In the genomic region with DNA sequence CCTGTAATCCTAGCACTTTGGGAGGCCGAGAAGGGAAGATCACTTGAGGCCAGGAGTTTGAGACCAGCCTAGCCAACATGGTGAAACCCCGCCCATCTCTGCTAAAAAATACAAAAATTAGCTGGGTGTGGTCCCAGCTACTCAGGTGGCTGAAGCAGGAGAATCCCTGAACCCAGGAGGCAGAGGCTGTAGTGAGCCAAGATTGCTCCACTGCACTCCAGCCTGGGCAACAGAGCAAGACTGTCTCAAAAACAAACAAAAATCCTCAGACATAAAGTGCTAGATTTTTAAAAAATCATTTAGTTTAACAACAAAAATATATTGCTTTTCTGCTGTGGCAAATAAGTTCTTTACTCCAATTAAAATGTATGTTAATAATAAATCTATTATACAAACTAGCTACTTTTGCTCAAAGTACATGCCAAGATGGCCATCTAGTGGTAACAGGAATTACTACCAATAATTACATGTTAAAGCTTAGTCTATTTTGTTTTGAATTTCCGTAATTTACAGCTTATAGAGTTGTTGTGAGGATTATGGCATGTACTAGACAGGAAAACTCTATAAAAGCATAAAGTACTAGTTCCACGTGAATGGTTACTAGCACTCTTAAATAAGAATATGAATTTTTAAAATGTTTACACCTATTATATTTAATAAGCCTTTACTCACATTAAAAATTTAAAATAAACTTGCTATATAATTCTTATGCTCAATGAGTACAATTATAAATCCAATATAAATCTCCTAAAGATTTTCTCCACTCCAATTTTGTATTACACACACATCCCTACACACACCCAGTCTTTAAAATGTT, we compare ENCODE assay signal across 8 cellular contexts. TPM values are rescaled to one million over a fixed set of nuclear protein-coding genes. Genes with fewer than 3 reads are reported as not detected.
A peak's percentile ranks its signal among the peaks of the same experiment; 100 is the strongest.
DNase-seq lines count a peak whose midpoint lies in the region; ATAC-seq, FAIRE-seq and TF ChIP-seq lines count a peak whose summit lies in the region.

No MANE protein-coding gene starts in this region.

- H4K20me1 ChIP-seq in K562 (replicated peaks; ENCODE audit: control insufficient read depth, insufficient read depth, low read length), result no peaks in the 10 kb centered on the region

- no peak for TF ChIP-seq EP300 in K562 (IDR thresholded peaks at IDR 0.05; ENCODE audit: low read length)

- CTCF ChIA-PET in K562 (lab: Yijun Ruan, JAX; ENCODE audit: low intra/inter-chr PET ratio), result interaction anchor here (0.6 to 2.3 kb wide), 5 partner anchors 73 to 1931 kb away, joined by 3 to 16 read pairs (median 4); a partner anchor contains a TSS

- TF ChIP-seq RAD21 in K562 (CRISPR knock-in tag; conservative IDR thresholded peaks at IDR 0.05 in 1 of 2, IDR thresholded peaks at IDR 0.05 in 1 of 2), result peak; percentile 91 to 92

- in situ Hi-C loops in K562 (cut with MboI), result loop anchor here (25.0 kb wide), 1 partner anchor 429 kb away; no protein-coding TSS in a partner anchor

- H3K27me3 ChIP-seq in K562 (ENCODE audit: control insufficient read depth in 2 of 2, insufficient read depth in 2 of 2, low read length in 2 of 2), result no peaks in the 10 kb centered on the region
- H3K27me3 ChIP-seq in left lung, result no peaks in the 10 kb centered on the region

- peaks cover 36% of the 10 kb centered on the region; the same call in 2 of the 3 replicates for H3K79me2 ChIP-seq in K562 (ENCODE audit: control insufficient read depth, insufficient read depth, low read length)

- TF ChIP-seq POLR2A in K562 (conservative IDR thresholded peaks at IDR 0.05), result no peak

- H3K9me3 ChIP-seq in K562 (replicated peaks; ENCODE audit: control insufficient read depth, insufficient read depth, low read depth, low read length) (no peaks in the 10 kb centered on the region), left lung (no peaks in the 10 kb centered on the region)

- ATAC-seq in GM18511 (IDR thresholded peaks at IDR 0.05; ENCODE audit: unreplicated experiment) (peak; percentile 56), K562 (peak; percentile 80), left lung (peak; percentile 65), GM21825 (IDR thresholded peaks at IDR 0.05; ENCODE audit: unreplicated experiment) (no peak)

- peak; percentile 58 to 71 for DNase-seq in AML-193 (lab: John Stamatoyannopoulos, UW)
- DNase-seq in NCI-H345 treated with DMSO at 0.1 percent for 48 hours (lab: John Stamatoyannopoulos, UW; ENCODE audit: unreplicated experiment), result peak; percentile 2
- peak in 3 of 4 experiments; percentile 16 to 59 (median 19) for DNase-seq in K562 (ENCODE audit: extremely low read depth in 1 of 4, low spot score in 3 of 4)
- DNase-seq in left lung, result no peak
- DNase-seq in activated CD4-positive, alpha-beta T cell treated with anti-CD3 and anti-CD28 coated beads for 4 hours, result no peak
- no peak for DNase-seq in cerebellar nuclear complex (lab: John Stamatoyannopoulos, UW)

- H3K27ac ChIP-seq in K562 (ENCODE audit: extremely low read depth, low read depth, low read length), result no peak overlapping the region
- H3K27ac ChIP-seq in left lung, result no peak overlapping the region

- no peak overlapping the region for H3K9ac ChIP-seq in K562 (ENCODE audit: insufficient read depth in 1 of 2, low read depth in 2 of 2, low read length in 2 of 2)

- H3K4me3 ChIP-seq in K562, result no peak overlapping the region
- no peak overlapping the region for H3K4me3 ChIP-seq in left lung

- no TSS peak for BruUV-seq in K562 (replicated peaks; lab: Mats Ljungman, UMichigan)

- FAIRE-seq in K562 (lab: Jason Lieb, UNC), result peak; percentile 51

- H3K36me3 ChIP-seq in K562 (ENCODE audit: control insufficient read depth, insufficient read depth, low read length), result no peaks in the 10 kb centered on the region
- H3K36me3 ChIP-seq in left lung, result no peaks in the 10 kb centered on the region

- TF ChIP-seq CTCF in K562 (IDR thresholded peaks at IDR 0.05 in 2 of 3, conservative IDR thresholded peaks at IDR 0.05 in 1 of 3; ENCODE audit: insufficient read depth in 2 of 3, low read depth in 1 of 3, low read length in 3 of 3) (peak; percentile 49 to 78 (median 59); a peak in 5 of 6 replicates), left lung (IDR thresholded peaks at IDR 0.05) (peak; percentile 58 to 68)

- no peak overlapping the region for H2AFZ ChIP-seq in K562 (ENCODE audit: low read depth, low read length)

- intact Hi-C loops in K562 (cut with micrococcal nuclease) (loop anchor here (1.0 to 10.0 kb wide), 4 partner anchors 55 to 589 kb away; a partner anchor contains a TSS), left lung (cut with DNase I) (no loop called here)

- no peak overlapping the region for H3K4me2 ChIP-seq in K562 (ENCODE audit: insufficient read depth, low read length)

- H3K4me1 ChIP-seq in K562 (replicated peaks in 1 of 2; ENCODE audit: control insufficient read depth in 2 of 2, insufficient read depth in 2 of 2, low read length in 2 of 2) (no peaks in the 10 kb centered on the region), left lung (no peaks in the 10 kb centered on the region)

- POLR2A ChIA-PET in K562 (lab: Yijun Ruan, JAX), result interaction anchor here (0.6 to 1.0 kb wide), 4 partner anchors 9 to 168 kb away, joined by 3 to 4 read pairs (median 4); no protein-coding TSS in a partner anchor

- no peaks in the 10 kb centered on the region for H3K9me1 ChIP-seq in K562 (ENCODE audit: control insufficient read depth, insufficient read depth, low read length)

- 28% methylated on average over 4 of the region's 4 CpGs for WGBS in K562 (ENCODE audit: insufficient coverage, low coverage, missing lambda C conversion rate)

TF ChIP-seq in K562, 482 proteins besides CTCF, POLR2A, EP300 and RAD21 (continues in another document):
- TF ChIP-seq, protein P1, sequence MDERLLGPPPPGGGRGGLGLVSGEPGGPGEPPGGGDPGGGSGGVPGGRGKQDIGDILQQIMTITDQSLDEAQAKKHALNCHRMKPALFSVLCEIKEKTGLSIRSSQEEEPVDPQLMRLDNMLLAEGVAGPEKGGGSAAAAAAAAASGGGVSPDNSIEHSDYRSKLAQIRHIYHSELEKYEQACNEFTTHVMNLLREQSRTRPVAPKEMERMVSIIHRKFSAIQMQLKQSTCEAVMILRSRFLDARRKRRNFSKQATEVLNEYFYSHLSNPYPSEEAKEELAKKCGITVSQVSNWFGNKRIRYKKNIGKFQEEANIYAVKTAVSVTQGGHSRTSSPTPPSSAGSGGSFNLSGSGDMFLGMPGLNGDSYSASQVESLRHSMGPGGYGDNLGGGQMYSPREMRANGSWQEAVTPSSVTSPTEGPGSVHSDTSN (CRISPR knock-in tag; IDR thresholded peaks at IDR 0.05; ENCODE audit: low read depth), result no peak
- TF ChIP-seq, protein P1 (tag; conservative IDR thresholded peaks at IDR 0.05; ENCODE audit: low read depth), result 0 out of 2 replicates have a peak, but pooled peaks have one; percentile 21
- TF ChIP-seq SMC3 (conservative IDR thresholded peaks at IDR 0.05; ENCODE audit: insufficient read depth, low read depth, low read length) (peak; percentile 41; the same call in 1 of the 2 replicates), SRSF7 (optimal IDR thresholded peaks at IDR 0.05; ENCODE audit: low read depth, low read length) (no peak)

RNA-seq across cellular contexts. Expression of a gene that starts 39.0 kb away (rescaled TPM):
- total RNA-seq in K562 (2011; cell fraction: chromatin; rRNA removed; ENCODE audit: low replicate concordance), result 20.9 and 46.9 TPM in 2 replicates
- 12.6 and 15.2 TPM in 2 replicates for total RNA-seq in K562 (2011; cell fraction: nucleolus; rRNA removed)
- 22.4 and 23.0 TPM in 2 replicates for total RNA-seq in K562 (2011; cell fraction: nucleoplasm; rRNA removed)
- total RNA-seq in K562 (2014; rRNA removed), result 34.7 and 36.2 TPM in 2 replicates
- 40.6 and 48.4 TPM in 2 replicates for total RNA-seq in K562 (2014; rRNA removed; fragmentation: Illumina TruSeq; extraction: Trizol)
- 35.1 and 35.2 TPM in 2 replicates for total RNA-seq in K562 (2015; rRNA removed; fragmentation: Illumina TruSeq; extraction: Trizol)
- 31.3 and 33.0 TPM in 2 replicates for total RNA-seq in K562 (2021)
- 40.7 and 42.3 TPM in 2 replicates for polyA plus RNA-seq in K562 (2011; rRNA removed)
- 26.2 and 26.9 TPM in 2 replicates for polyA plus RNA-seq in K562 (2011; cell fraction: cytosol; rRNA removed)
- 22.3 and 34.8 TPM in 2 replicates for polyA plus RNA-seq in K562 (2011; cell fraction: nucleus; rRNA removed)
- polyA plus RNA-seq in K562 (2012), result 20.9 and 26.6 TPM in 2 replicates
- polyA plus RNA-seq in K562 (2014; fragmentation: Illumina TruSeq; extraction: Trizol), result 33.2 and 38.5 TPM in 2 replicates
- 10 to 100 TPM; 11.8 to 16.8 TPM for polyA plus RNA-seq in K562 (2014; fragmentation: Nextera tagmentation; extraction: Ambion mirVana)
- polyA plus RNA-seq in K562 (2014; rRNA removed), result 28.7 and 31.0 TPM in 2 replicates
- 62.9 and 68.5 TPM in 2 replicates for polyA minus RNA-seq in K562 (2011; rRNA and poly(A)+ RNA removed)
- polyA minus RNA-seq in K562 (2011; cell fraction: cytosol; rRNA and poly(A)+ RNA removed), result 12.8 and 24.4 TPM in 2 replicates
- 16.0 and 33.4 TPM in 2 replicates for polyA minus RNA-seq in K562 (2011; cell fraction: nucleus; rRNA and poly(A)+ RNA removed)
- 10 to 100 TPM; 17.8 to 18.7 TPM for total RNA-seq in left lung

RNA-seq across cellular contexts. Expression of a gene that starts 50.5 kb away (rescaled TPM):
- total RNA-seq in K562 (2011; cell fraction: chromatin; rRNA removed; ENCODE audit: low replicate concordance), result 0.65 TPM in 1 of 2 replicates, not detected in the other
- 0.13 TPM in 1 of 2 replicates, not detected in the other for total RNA-seq in K562 (2011; cell fraction: nucleolus; rRNA removed)
- 0.31 and 0.37 TPM in 2 replicates for total RNA-seq in K562 (2011; cell fraction: nucleoplasm; rRNA removed)
- total RNA-seq in K562 (2014; rRNA removed) (0.37 and 2.0 TPM in 2 replicates), K562 (2014; rRNA removed; fragmentation: Illumina TruSeq; extraction: Trizol) (0.33 and 0.70 TPM in 2 replicates), K562 (2015; rRNA removed; fragmentation: Illumina TruSeq; extraction: Trizol) (4.3 and 5.3 TPM in 2 replicates), K562 (2021) (0.71 and 1.1 TPM in 2 replicates), left lung (1 to 10 TPM; 3.1 to 4.6 TPM)
- polyA plus RNA-seq in K562 (2011; rRNA removed) (0.20 and 0.26 TPM in 2 replicates), K562 (2014; fragmentation: Illumina TruSeq; extraction: Trizol) (1.1 and 1.4 TPM in 2 replicates), K562 (2014; fragmentation: Nextera tagmentation; extraction: Ambion mirVana) (under 1 TPM; 0.69 to 0.99 TPM), K562 (2014; rRNA removed) (1.5 and 2.5 TPM in 2 replicates)
- 0.31 TPM in 1 of 2 replicates, not detected in the other for polyA plus RNA-seq in K562 (2011; cell fraction: cytosol; rRNA removed)
- 0.91 and 1.6 TPM in 2 replicates for polyA plus RNA-seq in K562 (2011; cell fraction: nucleus; rRNA removed)
- 4.9 and 5.5 TPM in 2 replicates for polyA plus RNA-seq in K562 (2012)
- 0.21 TPM in 1 of 2 replicates, not detected in the other for polyA minus RNA-seq in K562 (2011; rRNA and poly(A)+ RNA removed)
- polyA minus RNA-seq in K562 (2011; cell fraction: cytosol; rRNA and poly(A)+ RNA removed), result not detected in 2 replicates
- 0.11 and 0.13 TPM in 2 replicates for polyA minus RNA-seq in K562 (2011; cell fraction: nucleus; rRNA and poly(A)+ RNA removed)

Comparison
In these comparisons a context has a peak if more than half of its experiments do, and no peak if none do; other contexts are left out.
1. DNase-seq: peak in AML-193 (2 of 2), NCI-H345 treated with DMSO at 0.1 percent for 48 hours (single experiment) and K562 (3 of 4); none in left lung (0 of 2), activated CD4-positive, alpha-beta T cell treated with anti-CD3 and anti-CD28 coated beads for 4 hours (0 of 2) and cerebellar nuclear complex (0 of 2).